Comparison of ENCODE assay signal across 8 cellular contexts in genomic region chr11:114340311-114341131, GRCh38. TPM values are rescaled to one million over a fixed set of nuclear protein-coding genes. Genes with fewer than 3 reads are reported as not detected.
DNase-seq lines count a peak whose midpoint lies in the region; ATAC-seq, FAIRE-seq and TF ChIP-seq lines count a peak whose summit lies in the region.

No MANE protein-coding gene starts in this region.

- peak; percentile 64 for ATAC-seq in GM18868 (IDR thresholded peaks at IDR 0.05; ENCODE audit: unreplicated experiment)
- no peak for ATAC-seq in GM18505 (IDR thresholded peaks at IDR 0.05; ENCODE audit: unreplicated experiment)

- H3K4me1 ChIP-seq in mammary epithelial cell (ENCODE audit: insufficient read depth, low read length): peaks cover 4% of the 10 kb centered on the region
- peaks cover 8% of the 10 kb centered on the region for H3K4me1 ChIP-seq in keratinocyte (ENCODE audit: control insufficient read depth, extremely low read depth, insufficient read depth, low read length)
- peaks cover 0 to 21% (median 12%) of the 10 kb centered on the region in 6 donors for H3K4me1 ChIP-seq in spleen

- H2AFZ ChIP-seq in mammary epithelial cell (ENCODE audit: low read depth, low read length): peak overlapping the region; percentile 83
- H2AFZ ChIP-seq in keratinocyte (ENCODE audit: control insufficient read depth, low read length): peak overlapping the region; percentile 91

- H4K20me1 ChIP-seq in mammary epithelial cell (ENCODE audit: insufficient read depth, low read length): no peaks in the 10 kb centered on the region
- H4K20me1 ChIP-seq in keratinocyte (ENCODE audit: control insufficient read depth, extremely low read depth, insufficient read depth, low read length): no peaks in the 10 kb centered on the region

- intact Hi-C loops in mammary epithelial cell (cut with micrococcal nuclease): loop anchor here (1.0 to 10.0 kb wide), 5 partner anchors 43 to 1934 kb away; partner anchors contain the start of gene NNMT
- intact Hi-C loops in spleen (cut with DNase I; ENCODE audit: low total_unique reads): loop anchor here (10.0 kb wide), 1 partner anchor 424 kb away; no protein-coding TSS in a partner anchor

- H3K9me3 ChIP-seq in mammary epithelial cell (replicated peaks; ENCODE audit: insufficient read depth, low read length) (no peaks in the 10 kb centered on the region), keratinocyte (ENCODE audit: control insufficient read depth, low read depth, low read length) (no peaks in the 10 kb centered on the region), spleen (peaks cover 0 to 5% (median 0%) of the 10 kb centered on the region in 8 donors)

- in situ Hi-C loops in mammary epithelial cell (cut with MboI; ENCODE audit: low sequenced_read_pairs in 2 of 2): loop anchor here in 1 of 2 donors (25.0 kb wide), 1 partner anchor 422 kb away; no protein-coding TSS in a partner anchor

- CTCF ChIA-PET in BJ (lab: Yijun Ruan, JAX): interaction anchor here (0.6 to 2.6 kb wide), 23 partner anchors 10 to 938 kb away, joined by 3 to 24 read pairs (median 4); no protein-coding TSS in a partner anchor
- CTCF ChIA-PET in mammary epithelial cell (lab: Charles Lee; ENCODE audit: low non-redundant PET): interaction anchor here (0.5 to 0.6 kb wide), 6 partner anchors 50 to 398 kb away, joined by 3 to 4 read pairs (median 3); no protein-coding TSS in a partner anchor

- 23% methylated on average over 15 of the region's 18 CpGs for WGBS in mammary epithelial cell (ENCODE audit: low coverage, missing lambda C conversion rate)
- 8 to 19% (median 16%) methylated on average over 15 to 18 of the region's 18 CpGs for WGBS in spleen, 5 donors

- peak; percentile 86 for FAIRE-seq in keratinocyte (lab: Jason Lieb, UNC)

- no peak for TF ChIP-seq POLR2A in spleen (IDR thresholded peaks at IDR 0.05)
- no peak for TF ChIP-seq POLR2A in GM18505 (IDR thresholded peaks at IDR 0.05; ENCODE audit: borderline replicate concordance, extremely low read depth, insufficient read depth, insufficient read length)

- no peak overlapping the region for H3K27ac ChIP-seq in mammary epithelial cell (ENCODE audit: insufficient read depth, low read depth, low read length)
- no peak overlapping the region for H3K27ac ChIP-seq in keratinocyte (ENCODE audit: control insufficient read depth, insufficient read depth, low read length)
- peak overlapping the region; percentile 30 to 78 (median 72) for H3K27ac ChIP-seq in spleen

- TF ChIP-seq CTCF in BJ (IDR thresholded peaks at IDR 0.05; ENCODE audit: insufficient read depth, low read depth, low read length): peak; percentile 86
- peak; percentile 75 to 84 for TF ChIP-seq CTCF in mammary epithelial cell (conservative IDR thresholded peaks at IDR 0.05 in 1 of 2, IDR thresholded peaks at IDR 0.05 in 1 of 2; ENCODE audit: extremely low read depth in 1 of 2, insufficient read depth in 1 of 2, low read depth in 1 of 2, low read length in 2 of 2)
- peak; percentile 81 to 89 (median 83) for TF ChIP-seq CTCF in keratinocyte (optimal IDR thresholded peaks at IDR 0.05 in 1 of 3, IDR thresholded peaks at IDR 0.05 in 1 of 3, conservative IDR thresholded peaks at IDR 0.05 in 1 of 3; ENCODE audit: extremely low read depth in 1 of 3, insufficient read depth in 2 of 3, low read length in 3 of 3)
- TF ChIP-seq CTCF in spleen (IDR thresholded peaks at IDR 0.05 in 8 of 11, conservative IDR thresholded peaks at IDR 0.05 in 3 of 11): peak; percentile 2 to 74 (median 66)

- DNase-seq in BJ (ENCODE audit: low read depth): no peak
- DNase-seq in NCI-H1092 treated with DMSO at 0.1 percent for 48 hours (lab: John Stamatoyannopoulos, UW): peak; percentile 86
- DNase-seq in SKM-1 (lab: John Stamatoyannopoulos, UW; ENCODE audit: unreplicated experiment): peak; percentile 68
- DNase-seq in mammary epithelial cell: peak; percentile 57
- DNase-seq in keratinocyte (ENCODE audit: low read depth, low spot score): no peak
- DNase-seq in spleen: peak; percentile 72

- dilution Hi-C loops in mammary epithelial cell (cut with HindIII; ENCODE audit: low sequenced_read_pairs) (no loop called here), keratinocyte (cut with MboI; ENCODE audit: extremely low pct_ligation_motif_present, low sequenced_read_pairs) (no loop called here)

- peak overlapping the region; percentile 28 for H3K4me3 ChIP-seq in BJ (ENCODE audit: low read depth, low read length)
- H3K4me3 ChIP-seq in mammary epithelial cell (replicated peaks in 1 of 3; ENCODE audit: insufficient read depth in 1 of 3, low read depth in 2 of 3, low read length in 3 of 3): peak overlapping the region in 2 of 3 experiments; percentile 9 to 17
- peak overlapping the region; percentile 15 to 57 (median 57) for H3K4me3 ChIP-seq in keratinocyte (ENCODE audit: control insufficient read depth in 2 of 3, extremely low read depth in 1 of 3, insufficient read depth in 2 of 3, low read depth in 1 of 3, low read length in 3 of 3)
- H3K4me3 ChIP-seq in spleen: peak overlapping the region in 4 of 8 donors; percentile 8 to 56 (median 22)

- no peaks in the 10 kb centered on the region for H3K27me3 ChIP-seq in BJ (ENCODE audit: control insufficient read depth, insufficient read depth, low read length)
- no peaks in the 10 kb centered on the region for H3K27me3 ChIP-seq in mammary epithelial cell (ENCODE audit: insufficient read depth, low read length)
- no peaks in the 10 kb centered on the region for H3K27me3 ChIP-seq in keratinocyte (ENCODE audit: control insufficient read depth, extremely low read depth, insufficient read depth, low read length)
- peaks cover 0 to 5% (median 0%) of the 10 kb centered on the region in 7 donors for H3K27me3 ChIP-seq in spleen (replicated peaks in 1 of 7)

- POLR2A ChIA-PET in BJ (lab: Charles Lee): no interaction called here

- H3K9ac ChIP-seq in mammary epithelial cell (ENCODE audit: insufficient read depth, low read length) (no peak overlapping the region), keratinocyte (ENCODE audit: control insufficient read depth, extremely low read depth, insufficient read depth, low read length) (no peak overlapping the region)

- no TSS peak for BruUV-seq in mammary epithelial cell (replicated peaks; lab: Mats Ljungman, UMichigan)

- no peaks in the 10 kb centered on the region for H3K36me3 ChIP-seq in BJ (ENCODE audit: control insufficient read depth, insufficient read depth, low read length)
- H3K36me3 ChIP-seq in mammary epithelial cell (ENCODE audit: insufficient read depth, low read length): no peaks in the 10 kb centered on the region
- no peaks in the 10 kb centered on the region for H3K36me3 ChIP-seq in keratinocyte (ENCODE audit: control insufficient read depth in 2 of 2, extremely low read depth in 1 of 2, insufficient read depth in 2 of 2, low read length in 2 of 2)
- H3K36me3 ChIP-seq in spleen: no peaks in the 10 kb centered on the region

- H3K9me1 ChIP-seq in keratinocyte (ENCODE audit: control insufficient read depth, extremely low read depth, insufficient read depth, low read length): no peaks in the 10 kb centered on the region

- peak overlapping the region; percentile 78 for H3K4me2 ChIP-seq in mammary epithelial cell (ENCODE audit: insufficient read depth, low read depth, low read length)
- H3K4me2 ChIP-seq in keratinocyte (ENCODE audit: control insufficient read depth, extremely low read depth, insufficient read depth, low read depth, low read length): peak overlapping the region; percentile 93

- no peaks in the 10 kb centered on the region for H3K79me2 ChIP-seq in mammary epithelial cell (ENCODE audit: insufficient read depth, low read length)
- no peaks in the 10 kb centered on the region for H3K79me2 ChIP-seq in keratinocyte (ENCODE audit: control insufficient read depth, insufficient read depth, low read length)

RNA-seq across cellular contexts. Expression of gene NNMT, which starts 44.3 kb away (rescaled TPM):
- polyA plus RNA-seq in BJ (2011; rRNA removed): 590 and 724 TPM in 2 replicates
- 207 and 313 TPM in 2 replicates for polyA minus RNA-seq in BJ (2011; rRNA and poly(A)+ RNA removed)
- total RNA-seq in mammary epithelial cell: 100 to 1,000 TPM; 131 to 605 TPM
- 130 TPM for polyA plus RNA-seq in mammary epithelial cell
- 88.0 TPM for polyA minus RNA-seq in mammary epithelial cell
- polyA plus RNA-seq in keratinocyte: 0.13 to 0.58 TPM (median 0.16 TPM) in 3 replicates
- not detected for polyA plus RNA-seq in keratinocyte (2011; ENCODE audit: low read depth)
- polyA plus RNA-seq in keratinocyte (2011; cell fraction: cytosol; rRNA removed): 0.72 and 1.7 TPM in 2 replicates
- polyA plus RNA-seq in keratinocyte (2011; cell fraction: nucleus; rRNA removed): 0.78 and 1.9 TPM in 2 replicates
- polyA plus RNA-seq in keratinocyte (2012; ENCODE audit: low replicate concordance): 0.45 TPM in 1 of 2 replicates, not detected in the other
- 0.30 TPM in 1 of 3 replicates, not detected in the others for polyA minus RNA-seq in keratinocyte
- polyA minus RNA-seq in keratinocyte (2011; cell fraction: cytosol; rRNA and poly(A)+ RNA removed): 7.9 TPM
- 0.95 and 2.4 TPM in 2 replicates for polyA minus RNA-seq in keratinocyte (2011; cell fraction: nucleus; rRNA and poly(A)+ RNA removed)
- total RNA-seq in spleen: 100 to 1,000 TPM; 131 to 324 (median 200) TPM
- polyA plus RNA-seq in spleen: 100 to 1,000 TPM; 222 to 265 (median 236) TPM

RNA-seq across cellular contexts. Expression of gene C11orf71, which starts 59.8 kb away (rescaled TPM):
- polyA plus RNA-seq in BJ (2011; rRNA removed) (2.1 and 2.2 TPM in 2 replicates), mammary epithelial cell (1.5 TPM), keratinocyte (1.4 to 3.7 TPM (median 2.1 TPM) in 3 replicates), spleen (10 to 100 TPM; 12.1 to 15.2 (median 14.4) TPM)
- polyA minus RNA-seq in BJ (2011; rRNA and poly(A)+ RNA removed): 0.98 and 2.1 TPM in 2 replicates
- total RNA-seq in mammary epithelial cell (1 to 10 TPM; 1.2 to 2.0 TPM), spleen (10 to 100 TPM in 4 of 7 donors, 1 to 10 TPM in 3; 6.9 to 13.9 (median 10.4) TPM)
- polyA minus RNA-seq in mammary epithelial cell (4.6 TPM), keratinocyte (0.99 to 1.6 TPM (median 1.3 TPM) in 3 replicates)
- polyA plus RNA-seq in keratinocyte (2011; ENCODE audit: low read depth): 1.6 TPM
- polyA plus RNA-seq in keratinocyte (2011; cell fraction: cytosol; rRNA removed): 1.2 and 2.0 TPM in 2 replicates
- 2.2 and 2.5 TPM in 2 replicates for polyA plus RNA-seq in keratinocyte (2011; cell fraction: nucleus; rRNA removed)
- polyA plus RNA-seq in keratinocyte (2012; ENCODE audit: low replicate concordance): 1.00 and 2.5 TPM in 2 replicates
- not detected for polyA minus RNA-seq in keratinocyte (2011; cell fraction: cytosol; rRNA and poly(A)+ RNA removed)
- polyA minus RNA-seq in keratinocyte (2011; cell fraction: nucleus; rRNA and poly(A)+ RNA removed): 1.3 and 1.6 TPM in 2 replicates

RNA-seq across cellular contexts. Expression of gene RBM7, which starts 59.9 kb away (rescaled TPM):
- 35.5 and 61.1 TPM in 2 replicates for polyA plus RNA-seq in BJ (2011; rRNA removed)
- polyA minus RNA-seq in BJ (2011; rRNA and poly(A)+ RNA removed): 40.2 and 52.8 TPM in 2 replicates
- total RNA-seq in mammary epithelial cell: 10 to 100 TPM; 37.5 to 42.8 TPM
- 20.3 TPM for polyA plus RNA-seq in mammary epithelial cell
- 4.3 TPM for polyA minus RNA-seq in mammary epithelial cell
- 21.6 to 38.2 TPM (median 34.0 TPM) in 3 replicates for polyA plus RNA-seq in keratinocyte
- polyA plus RNA-seq in keratinocyte (2011; ENCODE audit: low read depth): 35.7 TPM
- polyA plus RNA-seq in keratinocyte (2011; cell fraction: cytosol; rRNA removed): 14.7 and 36.7 TPM in 2 replicates
- polyA plus RNA-seq in keratinocyte (2011; cell fraction: nucleus; rRNA removed): 16.4 and 21.3 TPM in 2 replicates
- 27.2 and 39.0 TPM in 2 replicates for polyA plus RNA-seq in keratinocyte (2012; ENCODE audit: low replicate concordance)
- polyA minus RNA-seq in keratinocyte: 12.4 to 68.6 TPM (median 38.4 TPM) in 3 replicates
- 29.9 TPM for polyA minus RNA-seq in keratinocyte (2011; cell fraction: cytosol; rRNA and poly(A)+ RNA removed)
- 10.2 and 38.6 TPM in 2 replicates for polyA minus RNA-seq in keratinocyte (2011; cell fraction: nucleus; rRNA and poly(A)+ RNA removed)
- total RNA-seq in spleen: 10 to 100 TPM; 20.8 to 35.3 (median 25.9) TPM
- polyA plus RNA-seq in spleen: 10 to 100 TPM in 2 of 3 donors, 1 to 10 TPM in 1; 8.0 to 15.3 (median 10.6) TPM

Comparison
In these comparisons a context has a peak if more than half of its experiments do, and no peak if none do; other contexts are left out.
1. DNase-seq: peak in NCI-H1092 treated with DMSO at 0.1 percent for 48 hours (single experiment), SKM-1 (single experiment), mammary epithelial cell (single experiment) and spleen (single experiment); none in BJ (single experiment) and keratinocyte (single experiment).
2. H3K27ac ChIP-seq: peak in spleen (8 of 8); none in mammary epithelial cell (single experiment) and keratinocyte (single experiment).
3. RNA of gene NNMT, which starts 44.3 kb away (polyA plus RNA-seq): 590 to 724 TPM in BJ, 222 to 265 TPM in spleen and 130 TPM in mammary epithelial cell (single experiment); 0.13 to 1.9 TPM in keratinocyte; every median in the first group is over 10 times any median in the second.
4. Peak in every context shown above with its lines, with median percentiles within 50 percentile points of each other: CTCF ChIP-seq.